In genomic region chr2:202269585-202269984, GRCh38 we compare ENCODE assay signal across 8 cellular contexts. TPM values are rescaled to one million over a fixed set of nuclear protein-coding genes. Genes with fewer than 3 reads are reported as not detected.
DNase-seq lines count a peak whose midpoint lies in the region; ATAC-seq and TF ChIP-seq lines count a peak whose summit lies in the region.

No MANE protein-coding gene starts in this region.

- peak overlapping the region; percentile 69 for H3K4me3 Mint-ChIP-seq in activated CD8-positive, alpha-beta memory T cell treated with anti-CD3 and anti-CD28 coated beads, Interleukin-2, amount 10 ng/mL, durations not matched to agents 7 days and 5 days
- H3K4me3 Mint-ChIP-seq in activated T-helper 2 cell treated with anti-CD3 and anti-CD28 coated beads, Interferon-gamma antibody, Interleukin-2, Interleukin-4, amounts not matched to agents 10 μg/mL and 5 μg/mL and 100 μg/mL, durations not matched to agents 14 hours and 24 hours and 36 hours (ENCODE audit: low read depth), result peak overlapping the region; percentile 54
- no peak overlapping the region for H3K4me3 Mint-ChIP-seq in progenitor cell of endocrine pancreas (ENCODE audit: low read depth)

- no peaks in the 10 kb centered on the region for H3K9me3 Mint-ChIP-seq in activated CD8-positive, alpha-beta memory T cell treated with anti-CD3 and anti-CD28 coated beads, Interleukin-2, amount 10 ng/mL, durations not matched to agents 7 days and 5 days (ENCODE audit: low read depth)
- no peaks in the 10 kb centered on the region for H3K9me3 Mint-ChIP-seq in activated T-helper 2 cell treated with anti-CD3 and anti-CD28 coated beads, Interferon-gamma antibody, Interleukin-2, Interleukin-4, amounts not matched to agents 10 μg/mL and 5 μg/mL and 100 μg/mL, durations not matched to agents 14 hours and 24 hours and 36 hours
- H3K9me3 Mint-ChIP-seq in progenitor cell of endocrine pancreas (ENCODE audit: low read depth), result no peaks in the 10 kb centered on the region

- TF ChIP-seq CTCF in NB4 (IDR thresholded peaks at IDR 0.05; ENCODE audit: low read depth, low read length), result no peak
- no peak for TF ChIP-seq CTCF in progenitor cell of endocrine pancreas (IDR thresholded peaks at IDR 0.05; ENCODE audit: unreplicated experiment)

- peak; percentile 21 for ATAC-seq in activated CD8-positive, alpha-beta memory T cell treated with anti-CD3 and anti-CD28 coated beads, Interleukin-2, amount 10 ng/mL, durations not matched to agents 7 days and 5 days

- peak overlapping the region; percentile 97 for H3K4me3 ChIP-seq in NB4 (ENCODE audit: low read depth, low read length)

- peak; percentile 58 for DNase-seq in activated CD8-positive, alpha-beta memory T cell treated with anti-CD3 and anti-CD28 coated beads, Interleukin-2, amount 10 ng/mL, durations not matched to agents 7 days and 5 days
- DNase-seq in activated CD8-positive, alpha-beta memory T cell treated with anti-CD3 and anti-CD28 coated beads, Interleukin-2, amount 50 U/mL, for 48 hours, result no peak
- DNase-seq in NB4 (ENCODE audit: low read depth), result peak; percentile 64
- no peak for DNase-seq in activated T-helper 2 cell treated with anti-CD3 and anti-CD28 coated beads, Interferon-gamma antibody, Interleukin-2, Interleukin-4, amounts not matched to agents 10 μg/mL and 5 μg/mL and 100 μg/mL, durations not matched to agents 14 hours and 24 hours and 36 hours (ENCODE audit: low spot score)
- DNase-seq in progenitor cell of endocrine pancreas (ENCODE audit: low spot score, unreplicated experiment), result no peak
- no peak for DNase-seq in H4 (ENCODE audit: low spot score)
- DNase-seq in NK-92 (lab: John Stamatoyannopoulos, UW; ENCODE audit: unreplicated experiment), result no peak
- no peak for DNase-seq in kidney tubule cell (ENCODE audit: low spot score)

- TF ChIP-seq POLR2A in NB4 (IDR thresholded peaks at IDR 0.05; ENCODE audit: extremely low read depth, insufficient read length), result no peak

- CTCF ChIA-PET in activated CD8-positive, alpha-beta memory T cell treated with anti-CD3 and anti-CD28 coated beads, Interleukin-2, amount 10 ng/mL, durations not matched to agents 7 days and 5 days (lab: Charles Lee), result interaction anchor here (0.7 to 3.8 kb wide), 2 partner anchors 8 to 9 kb away, joined by 3 to 14 read pairs; no protein-coding TSS in a partner anchor

- peaks cover 12% of the 10 kb centered on the region for H3K36me3 Mint-ChIP-seq in activated CD8-positive, alpha-beta memory T cell treated with anti-CD3 and anti-CD28 coated beads, Interleukin-2, amount 10 ng/mL, durations not matched to agents 7 days and 5 days
- peaks cover 27% of the 10 kb centered on the region for H3K36me3 Mint-ChIP-seq in activated T-helper 2 cell treated with anti-CD3 and anti-CD28 coated beads, Interferon-gamma antibody, Interleukin-2, Interleukin-4, amounts not matched to agents 10 μg/mL and 5 μg/mL and 100 μg/mL, durations not matched to agents 14 hours and 24 hours and 36 hours (ENCODE audit: low read depth)
- H3K36me3 Mint-ChIP-seq in progenitor cell of endocrine pancreas (ENCODE audit: insufficient read depth), result no peaks in the 10 kb centered on the region

- H3K4me1 Mint-ChIP-seq in activated CD8-positive, alpha-beta memory T cell treated with anti-CD3 and anti-CD28 coated beads, Interleukin-2, amount 10 ng/mL, durations not matched to agents 7 days and 5 days, result peaks cover 35% of the 10 kb centered on the region
- peaks cover 25% of the 10 kb centered on the region for H3K4me1 Mint-ChIP-seq in activated T-helper 2 cell treated with anti-CD3 and anti-CD28 coated beads, Interferon-gamma antibody, Interleukin-2, Interleukin-4, amounts not matched to agents 10 μg/mL and 5 μg/mL and 100 μg/mL, durations not matched to agents 14 hours and 24 hours and 36 hours (ENCODE audit: low read depth)
- peaks cover 8% of the 10 kb centered on the region for H3K4me1 Mint-ChIP-seq in progenitor cell of endocrine pancreas (ENCODE audit: low read depth)

- peak overlapping the region; percentile 89 for H3K27ac Mint-ChIP-seq in activated CD8-positive, alpha-beta memory T cell treated with anti-CD3 and anti-CD28 coated beads, Interleukin-2, amount 10 ng/mL, durations not matched to agents 7 days and 5 days
- H3K27ac Mint-ChIP-seq in activated T-helper 2 cell treated with anti-CD3 and anti-CD28 coated beads, Interferon-gamma antibody, Interleukin-2, Interleukin-4, amounts not matched to agents 10 μg/mL and 5 μg/mL and 100 μg/mL, durations not matched to agents 14 hours and 24 hours and 36 hours, result peak overlapping the region; percentile 49
- H3K27ac Mint-ChIP-seq in progenitor cell of endocrine pancreas, result peak overlapping the region; percentile 20

- no peaks in the 10 kb centered on the region for H3K27me3 Mint-ChIP-seq in activated CD8-positive, alpha-beta memory T cell treated with anti-CD3 and anti-CD28 coated beads, Interleukin-2, amount 10 ng/mL, durations not matched to agents 7 days and 5 days
- no peaks in the 10 kb centered on the region for H3K27me3 Mint-ChIP-seq in activated T-helper 2 cell treated with anti-CD3 and anti-CD28 coated beads, Interferon-gamma antibody, Interleukin-2, Interleukin-4, amounts not matched to agents 10 μg/mL and 5 μg/mL and 100 μg/mL, durations not matched to agents 14 hours and 24 hours and 36 hours (ENCODE audit: low read depth)
- H3K27me3 Mint-ChIP-seq in progenitor cell of endocrine pancreas, result no peaks in the 10 kb centered on the region

- intact Hi-C loops in activated T-helper 2 cell treated with anti-CD3 and anti-CD28 coated beads, Interferon-gamma antibody, Interleukin-2, Interleukin-4, amounts not matched to agents 10 μg/mL and 5 μg/mL and 100 μg/mL, durations not matched to agents 14 hours and 24 hours and 36 hours (cut with micrococcal nuclease), result loop anchor here (5.0 to 10.0 kb wide), 4 partner anchors 365 to 1405 kb away; partner anchors contain the start of genes CARF, CASP8, CLK1 and FAM117B

RNA-seq across cellular contexts. Expression of gene NOP58, which starts 4.0 kb away (rescaled TPM):
- 100 to 1,000 TPM; 121 to 143 TPM for total RNA-seq in activated CD8-positive, alpha-beta memory T cell treated with anti-CD3 and anti-CD28 coated beads, Interleukin-2, amount 10 ng/mL, durations not matched to agents 7 days and 5 days
- total RNA-seq in activated T-helper 2 cell treated with anti-CD3 and anti-CD28 coated beads, Interferon-gamma antibody, Interleukin-2, Interleukin-4, amounts not matched to agents 10 μg/mL and 5 μg/mL and 100 μg/mL, durations not matched to agents 14 hours and 24 hours and 36 hours, result 206 and 211 TPM in 2 replicates
- 75.4 and 76.6 TPM in 2 replicates for total RNA-seq in progenitor cell of endocrine pancreas
- 75.6 and 84.7 TPM in 2 replicates for total RNA-seq in H4 (2014; rRNA removed; shearing (Covaris generic))

RNA-seq across cellular contexts. Expression of gene SUMO1, which starts 31.2 kb away (rescaled TPM):
- total RNA-seq in activated CD8-positive, alpha-beta memory T cell treated with anti-CD3 and anti-CD28 coated beads, Interleukin-2, amount 10 ng/mL, durations not matched to agents 7 days and 5 days, result 100 to 1,000 TPM in 1 of 2 experiments, 10 to 100 TPM in 1; 79.6 to 104 TPM
- 119 and 124 TPM in 2 replicates for total RNA-seq in activated T-helper 2 cell treated with anti-CD3 and anti-CD28 coated beads, Interferon-gamma antibody, Interleukin-2, Interleukin-4, amounts not matched to agents 10 μg/mL and 5 μg/mL and 100 μg/mL, durations not matched to agents 14 hours and 24 hours and 36 hours
- 131 and 135 TPM in 2 replicates for total RNA-seq in progenitor cell of endocrine pancreas
- total RNA-seq in H4 (2014; rRNA removed; shearing (Covaris generic)), result 200 and 214 TPM in 2 replicates

Comparison
In these comparisons a context has a peak if more than half of its experiments do, and no peak if none do; other contexts are left out.
1. DNase-seq: peak in activated CD8-positive, alpha-beta memory T cell treated with anti-CD3 and anti-CD28 coated beads, Interleukin-2, amount 10 ng/mL, durations not matched to agents 7 days and 5 days (single experiment) and NB4 (single experiment); none in activated CD8-positive, alpha-beta memory T cell treated with anti-CD3 and anti-CD28 coated beads, Interleukin-2, amount 50 U/mL, for 48 hours (single experiment), activated T-helper 2 cell treated with anti-CD3 and anti-CD28 coated beads, Interferon-gamma antibody, Interleukin-2, Interleukin-4, amounts not matched to agents 10 μg/mL and 5 μg/mL and 100 μg/mL, durations not matched to agents 14 hours and 24 hours and 36 hours (single experiment), progenitor cell of endocrine pancreas (single experiment), H4 (single experiment), NK-92 (single experiment) and kidney tubule cell (single experiment).
2. H3K27ac Mint-ChIP-seq: peak in every context shown above with its lines; median percentile 89 in activated CD8-positive, alpha-beta memory T cell treated with anti-CD3 and anti-CD28 coated beads, Interleukin-2, amount 10 ng/mL, durations not matched to agents 7 days and 5 days; 49 in activated T-helper 2 cell treated with anti-CD3 and anti-CD28 coated beads, Interferon-gamma antibody, Interleukin-2, Interleukin-4, amounts not matched to agents 10 μg/mL and 5 μg/mL and 100 μg/mL, durations not matched to agents 14 hours and 24 hours and 36 hours; 20 in progenitor cell of endocrine pancreas.